1 cellular context compared by ENCODE assay signal in genomic region chr1:46202975-46203737, GRCh38.
TF ChIP-seq lines count a peak whose summit lies in the region.

Gene LURAP1, plus strand, starts transcription at chr1:46203334. Its CDS starts 93 bp downstream, at chr1:46203427.

TF ChIP-seq in HepG2, 621 proteins besides CTCF, POLR2A, EP300 and RAD21 (continued from another document):
- TF ChIP-seq KIAA2018 (CRISPR knock-in tag; IDR thresholded peaks at IDR 0.05; ENCODE audit: borderline replicate concordance): no peak
- TF ChIP-seq ZNF503 (CRISPR knock-in tag; IDR thresholded peaks at IDR 0.05): no peak
- TF ChIP-seq IKZF1 (IDR thresholded peaks at IDR 0.05): no peak
- TF ChIP-seq NRL (CRISPR knock-in tag; IDR thresholded peaks at IDR 0.05; ENCODE audit: borderline replicate concordance): no peak
- TF ChIP-seq POLR2AphosphoS5 (IDR thresholded peaks at IDR 0.05; ENCODE audit: low read depth, low read length): no peak
- peak; percentile 33 for TF ChIP-seq YY1 (IDR thresholded peaks at IDR 0.05; ENCODE audit: insufficient read depth, insufficient replicate concordance, low read depth, low read length)
- no peak for TF ChIP-seq ARID3A (IDR thresholded peaks at IDR 0.05; ENCODE audit: low read depth, low read length)
- TF ChIP-seq HOXA9 (CRISPR knock-in tag; IDR thresholded peaks at IDR 0.05; ENCODE audit: borderline replicate concordance): no peak
- TF ChIP-seq ZNF704 (CRISPR knock-in tag; IDR thresholded peaks at IDR 0.05; ENCODE audit: borderline replicate concordance): 0 out of 2 replicates have a peak, but pooled peaks have one; percentile 31
- TF ChIP-seq ZNF687 (CRISPR knock-in tag; IDR thresholded peaks at IDR 0.05): peak; percentile 36; the same call in 1 of the 2 replicates
- peak; percentile 23 for TF ChIP-seq HNRNPLL (IDR thresholded peaks at IDR 0.05; ENCODE audit: low read depth, low read length, poor library complexity, severe bottlenecking)
- peak; percentile 50; the same call in 1 of the 2 replicates for TF ChIP-seq HIVEP1 (CRISPR knock-in tag; IDR thresholded peaks at IDR 0.05)
- 0 out of 2 replicates have a peak, but pooled peaks have one; percentile 31 for TF ChIP-seq REL (CRISPR knock-in tag; conservative IDR thresholded peaks at IDR 0.05)
- no peak for TF ChIP-seq NR3C1 (CRISPR knock-in tag; IDR thresholded peaks at IDR 0.05)
- 0 out of 2 replicates have a peak, but pooled peaks have one; percentile 62 for TF ChIP-seq ZKSCAN8 (CRISPR knock-in tag; IDR thresholded peaks at IDR 0.05; ENCODE audit: borderline replicate concordance)
- TF ChIP-seq POGK (CRISPR knock-in tag; conservative IDR thresholded peaks at IDR 0.05): 0 out of 2 replicates have a peak, but pooled peaks have one; percentile 39
- peak; percentile 100 for TF ChIP-seq GZF1 (CRISPR knock-in tag; IDR thresholded peaks at IDR 0.05)
